Comparison of ENCODE assay signal across 15 cellular contexts in the genomic region with DNA sequence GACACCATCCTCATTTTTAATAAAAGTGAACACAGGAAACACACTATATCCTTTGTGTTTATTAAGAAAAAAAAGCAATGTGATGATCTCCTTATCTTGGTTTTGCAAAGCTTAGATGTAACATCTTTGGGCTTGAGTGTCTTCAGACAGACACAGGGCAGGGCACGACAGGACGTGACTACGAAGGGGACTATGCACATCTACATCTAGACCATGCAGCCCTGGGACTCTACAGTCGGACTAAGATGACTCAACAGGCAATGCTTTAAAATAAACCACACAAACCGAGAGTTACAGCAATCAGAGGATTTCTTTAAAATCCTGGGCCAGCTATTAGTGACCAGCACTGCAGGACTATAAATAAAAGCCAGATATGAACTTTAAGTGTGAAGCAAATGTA.
DNase-seq lines count a peak whose midpoint lies in the region; ATAC-seq lines count a peak whose summit lies in the region.
"Had no signal": no experiment of that assay in that cellular context is flagged by ENCODE, and none has a peak within 500 bp of the region (broad histone marks: within the 10 kb centered on the region; RNA-seq: fewer than 3 reads in every experiment).

No MANE protein-coding gene starts in this region.

- no peak for ATAC-seq in HG03280 (IDR thresholded peaks at IDR 0.05; ENCODE audit: unreplicated experiment)

- DNase-seq in AG08396 (ENCODE audit: low spot score) (peak; percentile 53), HS-27A (ENCODE audit: low read depth) (peak; percentile 68), astrocyte of the hippocampus (ENCODE audit: low read depth, low spot score) (peak; percentile 69), iris pigment epithelial cell (ENCODE audit: low read depth) (peak; percentile 93), NCI-H345 treated with DMSO at 0.1 percent for 48 hours (lab: John Stamatoyannopoulos, UW; ENCODE audit: unreplicated experiment) (no peak), SHP77 treated with DMSO at 0.1 percent for 48 hours (lab: John Stamatoyannopoulos, UW) (no peak), hypothalamus (lab: John Stamatoyannopoulos, UW) (no peak)
- DNase-seq: activated CD4-positive, alpha-beta memory T cell treated with anti-CD3 and anti-CD28 coated beads, Interleukin-2, amount 10 ng/mL, durations not matched to agents 7 days and 5 days; activated naive CD4-positive, alpha-beta T cell treated with anti-CD3 and anti-CD28 coated beads for 36 hours; colonic mucosa; GDM1; MM.1S; stimulated activated CD4-positive, alpha-beta T cell treated with anti-CD3 and anti-CD28 coated beads, Interleukin-12 subunit alpha, Interleukin-12 subunit beta, amount 100 ng/mL, for 4 hours; T1000 had no signal

Comparison
In these comparisons a context has a peak if more than half of its experiments do, and no peak if none do; other contexts are left out.
1. DNase-seq: peak in AG08396 (single experiment), HS-27A (single experiment), astrocyte of the hippocampus (single experiment) and iris pigment epithelial cell (single experiment); none in NCI-H345 treated with DMSO at 0.1 percent for 48 hours (single experiment), SHP77 treated with DMSO at 0.1 percent for 48 hours (single experiment) and hypothalamus (0 of 51).